ENCODE assay signal across 9 cellular contexts in genomic region chr7:2529161-2530075, GRCh38. TPM values are rescaled to one million over a fixed set of nuclear protein-coding genes. Genes with fewer than 3 reads are reported as not detected.
A peak's percentile ranks its signal among the peaks of the same experiment; 100 is the strongest.
DNase-seq lines count a peak whose midpoint lies in the region; ATAC-seq lines count a peak whose summit lies in the region.
"Had no signal": no experiment of that assay in that cellular context is flagged by ENCODE, and none has a peak within 500 bp of the region (broad histone marks: within the 10 kb centered on the region; RNA-seq: fewer than 3 reads in every experiment).

No MANE protein-coding gene starts in this region.

- peaks cover 34% of the 10 kb centered on the region for H3K36me3 ChIP-seq in CD4-positive, alpha-beta memory T cell (ENCODE audit: insufficient read depth, low read length)

- H3K4me3 Mint-ChIP-seq in CD4-positive, alpha-beta memory T cell = peak overlapping the region; percentile 71 to 91 (median 80)
- H3K4me3 Mint-ChIP-seq in activated naive CD8-positive, alpha-beta T cell treated with anti-CD3 and anti-CD28 coated beads for 36 hours = peak overlapping the region; percentile 61
- peak overlapping the region; percentile 71 to 73 for H3K4me3 Mint-ChIP-seq in stimulated activated naive B cell treated with anti-CD40 and anti-IgM and Interleukin-4, amounts not matched to agents 10 μg/mL and 1 μg/mL and 100 μg/mL, for 72 hours

- intact Hi-C loops in CD4-positive, alpha-beta memory T cell (cut with micrococcal nuclease) = loop anchor here (1.0 kb wide), 3 partner anchors 7 to 26 kb away; partner anchors contain the start of gene BRAT1
- intact Hi-C loops in right cardiac atrium (cut with DNase I) = no loop called here

- CTCF ChIA-PET in CD4-positive, alpha-beta memory T cell (lab: Charles Lee; ENCODE audit: partially characterized antibody) = interaction anchor here (0.7 to 5.2 kb wide), 2 partner anchors 8 to 20 kb away, joined by 3 to 29 read pairs; no protein-coding TSS in a partner anchor

- H3K9me3 ChIP-seq in CD4-positive, alpha-beta memory T cell (ENCODE audit: control insufficient read depth in 1 of 2, low read length in 2 of 2) = no peaks in the 10 kb centered on the region
- no peaks in the 10 kb centered on the region for H3K9me3 ChIP-seq in right cardiac atrium (ENCODE audit: control insufficient read depth, low read length)

- 52% methylated on average over 30 of the region's 30 CpGs for WGBS in right cardiac atrium

- ATAC-seq in right cardiac atrium (peak; percentile 50), HG03378 (IDR thresholded peaks at IDR 0.05; ENCODE audit: unreplicated experiment) (no peak), HG02885 (IDR thresholded peaks at IDR 0.05; ENCODE audit: poor library complexity, unreplicated experiment) (no peak)
- ATAC-seq in stimulated activated naive B cell treated with anti-CD40 and anti-IgM and Interleukin-4, amounts not matched to agents 10 μg/mL and 1 μg/mL and 100 μg/mL, for 72 hours (replicated peaks) = peak; percentile 74 to 75

- no peaks in the 10 kb centered on the region for H3K27me3 ChIP-seq in CD4-positive, alpha-beta memory T cell (ENCODE audit: insufficient read depth, low read length)
- no peaks in the 10 kb centered on the region for H3K27me3 ChIP-seq in right cardiac atrium (ENCODE audit: control insufficient read depth, insufficient read depth)

- H3K4me3 ChIP-seq in CD4-positive, alpha-beta memory T cell (ENCODE audit: low read length in 2 of 2) = peak overlapping the region in 1 of 2 donors; percentile 50
- H3K4me3 ChIP-seq in right cardiac atrium (ENCODE audit: low read length) = no peak overlapping the region

- H3K4me1 Mint-ChIP-seq in CD4-positive, alpha-beta memory T cell = peaks cover 19 to 65% (median 48%) of the 10 kb centered on the region in 4 donors
- H3K4me1 Mint-ChIP-seq in activated naive CD8-positive, alpha-beta T cell treated with anti-CD3 and anti-CD28 coated beads for 36 hours = peaks cover 43% of the 10 kb centered on the region
- H3K4me1 Mint-ChIP-seq in stimulated activated naive B cell treated with anti-CD40 and anti-IgM and Interleukin-4, amounts not matched to agents 10 μg/mL and 1 μg/mL and 100 μg/mL, for 72 hours = peaks cover 59 to 77% of the 10 kb centered on the region in 2 donors

- peak overlapping the region; percentile 84 to 99 (median 93) for H3K27ac Mint-ChIP-seq in CD4-positive, alpha-beta memory T cell
- peak overlapping the region; percentile 91 for H3K27ac Mint-ChIP-seq in activated naive CD8-positive, alpha-beta T cell treated with anti-CD3 and anti-CD28 coated beads for 36 hours
- peak overlapping the region; percentile 95 for H3K27ac Mint-ChIP-seq in stimulated activated naive B cell treated with anti-CD40 and anti-IgM and Interleukin-4, amounts not matched to agents 10 μg/mL and 1 μg/mL and 100 μg/mL, for 72 hours

- DNase-seq in CD4-positive, alpha-beta memory T cell = peak; percentile 41 to 84 (median 54)
- DNase-seq in HCEC 1CT (peak; percentile 58), RKO (ENCODE audit: low spot score) (peak; percentile 27), right cardiac atrium (peak; percentile 75 to 91 (median 89))
- DNase-seq in activated naive CD8-positive, alpha-beta T cell treated with anti-CD3 and anti-CD28 coated beads for 36 hours = peak; percentile 68
- peak; percentile 89 for DNase-seq in stimulated activated naive B cell treated with anti-CD40 and anti-IgM and Interleukin-4, amounts not matched to agents 10 μg/mL and 1 μg/mL and 100 μg/mL, for 72 hours

- no peaks in the 10 kb centered on the region for H3K27me3 Mint-ChIP-seq in CD4-positive, alpha-beta memory T cell
- no peaks in the 10 kb centered on the region for H3K27me3 Mint-ChIP-seq in activated naive CD8-positive, alpha-beta T cell treated with anti-CD3 and anti-CD28 coated beads for 36 hours
- H3K27me3 Mint-ChIP-seq in stimulated activated naive B cell treated with anti-CD40 and anti-IgM and Interleukin-4, amounts not matched to agents 10 μg/mL and 1 μg/mL and 100 μg/mL, for 72 hours = no peaks in the 10 kb centered on the region

- POLR2A ChIA-PET in CD4-positive, alpha-beta memory T cell (lab: Charles Lee; ENCODE audit: partially characterized antibody) = interaction anchor here (0.9 to 15.7 kb wide), 17 partner anchors 10 to 180 kb away, joined by 3 to 511 read pairs (median 6); partner anchors contain the start of genes BRAT1, IQCE and LFNG

- H3K9me3 Mint-ChIP-seq in CD4-positive, alpha-beta memory T cell = no peaks in the 10 kb centered on the region
- no peaks in the 10 kb centered on the region for H3K9me3 Mint-ChIP-seq in activated naive CD8-positive, alpha-beta T cell treated with anti-CD3 and anti-CD28 coated beads for 36 hours
- no peaks in the 10 kb centered on the region for H3K9me3 Mint-ChIP-seq in stimulated activated naive B cell treated with anti-CD40 and anti-IgM and Interleukin-4, amounts not matched to agents 10 μg/mL and 1 μg/mL and 100 μg/mL, for 72 hours

- H3K36me3 Mint-ChIP-seq in CD4-positive, alpha-beta memory T cell = peaks cover 0 to 38% of the 10 kb centered on the region in 2 donors
- no peaks in the 10 kb centered on the region for H3K36me3 Mint-ChIP-seq in activated naive CD8-positive, alpha-beta T cell treated with anti-CD3 and anti-CD28 coated beads for 36 hours
- H3K36me3 Mint-ChIP-seq in stimulated activated naive B cell treated with anti-CD40 and anti-IgM and Interleukin-4, amounts not matched to agents 10 μg/mL and 1 μg/mL and 100 μg/mL, for 72 hours = peaks cover 13 to 19% of the 10 kb centered on the region in 2 donors

- H3K4me1 ChIP-seq in CD4-positive, alpha-beta memory T cell (ENCODE audit: insufficient read depth, low read length) = peaks cover 69% of the 10 kb centered on the region
- H3K4me1 ChIP-seq in right cardiac atrium (ENCODE audit: control insufficient read depth, insufficient read depth, low read length) = peaks cover 2% of the 10 kb centered on the region

- peak overlapping the region; percentile 83 for H3K27ac ChIP-seq in CD4-positive, alpha-beta memory T cell (ENCODE audit: low read depth, low read length)
- H3K27ac ChIP-seq in right cardiac atrium (ENCODE audit: low read length) = peak overlapping the region; percentile 11

RNA-seq across cellular contexts. Expression of gene LFNG, which starts 9.8 kb away (rescaled TPM):
- total RNA-seq in CD4-positive, alpha-beta memory T cell = 100 to 1,000 TPM; 125 to 127 TPM
- polyA plus RNA-seq in CD4-positive, alpha-beta memory T cell = 1 to 10 TPM in 1 of 2 donors, under 1 TPM in 1; 0.09 to 4.1 TPM
- 10 to 100 TPM; 21.0 to 25.8 TPM for total RNA-seq in activated naive CD8-positive, alpha-beta T cell treated with anti-CD3 and anti-CD28 coated beads for 36 hours
- 1 to 10 TPM; 3.6 to 6.6 (median 4.8) TPM for total RNA-seq in right cardiac atrium
- polyA plus RNA-seq in right cardiac atrium = 6.0 TPM

RNA-seq across cellular contexts. Expression of gene BRAT1, which starts 25.9 kb away (rescaled TPM):
- 10 to 100 TPM; 37.0 to 41.4 TPM for total RNA-seq in CD4-positive, alpha-beta memory T cell
- polyA plus RNA-seq in CD4-positive, alpha-beta memory T cell = 10 to 100 TPM; 24.2 to 42.4 TPM
- total RNA-seq in activated naive CD8-positive, alpha-beta T cell treated with anti-CD3 and anti-CD28 coated beads for 36 hours = 10 to 100 TPM; 36.4 to 37.8 TPM
- total RNA-seq in right cardiac atrium = 10 to 100 TPM; 15.4 to 19.0 (median 16.1) TPM
- 16.9 TPM for polyA plus RNA-seq in right cardiac atrium

RNA-seq across cellular contexts. Expression of gene IQCE, which starts 29.4 kb away (rescaled TPM):
- total RNA-seq in CD4-positive, alpha-beta memory T cell = 1 to 10 TPM; 8.2 to 9.4 TPM
- polyA plus RNA-seq in CD4-positive, alpha-beta memory T cell = 1 to 10 TPM in 1 of 2 donors, under 1 TPM in 1; 0.81 to 3.7 TPM
- total RNA-seq in activated naive CD8-positive, alpha-beta T cell treated with anti-CD3 and anti-CD28 coated beads for 36 hours = 1 to 10 TPM; 5.4 to 6.1 TPM
- 10 to 100 TPM; 10.6 to 16.0 (median 15.2) TPM for total RNA-seq in right cardiac atrium
- polyA plus RNA-seq in right cardiac atrium = 7.9 TPM

RNA-seq across cellular contexts. Expression of gene GRIFIN, which starts 53.2 kb away (rescaled TPM):
- total RNA-seq in CD4-positive, alpha-beta memory T cell = not detected
- not detected for polyA plus RNA-seq in CD4-positive, alpha-beta memory T cell
- total RNA-seq in activated naive CD8-positive, alpha-beta T cell treated with anti-CD3 and anti-CD28 coated beads for 36 hours = not detected
- not detected for total RNA-seq in right cardiac atrium
- polyA plus RNA-seq in right cardiac atrium = not detected
- total RNA-seq: subcutaneous adipose tissue had no signal

Comparison
In these comparisons a context has a peak if more than half of its experiments do, and no peak if none do; other contexts are left out.
1. DNase-seq: peak in every context shown above with its lines; median percentile 89 in right cardiac atrium; 89 in stimulated activated naive B cell treated with anti-CD40 and anti-IgM and Interleukin-4, amounts not matched to agents 10 μg/mL and 1 μg/mL and 100 μg/mL, for 72 hours; 68 in activated naive CD8-positive, alpha-beta T cell treated with anti-CD3 and anti-CD28 coated beads for 36 hours; 58 in HCEC 1CT; 54 in CD4-positive, alpha-beta memory T cell; 27 in RKO.
2. ATAC-seq: peak in right cardiac atrium (2 of 2) and stimulated activated naive B cell treated with anti-CD40 and anti-IgM and Interleukin-4, amounts not matched to agents 10 μg/mL and 1 μg/mL and 100 μg/mL, for 72 hours (2 of 2); none in HG03378 (single experiment) and HG02885 (single experiment).
3. RNA of gene LFNG, which starts 9.8 kb away (total RNA-seq): 125 to 127 TPM in CD4-positive, alpha-beta memory T cell; 21.0 to 25.8 TPM in activated naive CD8-positive, alpha-beta T cell treated with anti-CD3 and anti-CD28 coated beads for 36 hours and 3.6 to 6.6 TPM in right cardiac atrium; every median in the first group is over 4 times any median in the second.
4. Peak in every context shown above with its lines, with median percentiles within 50 percentile points of each other: H3K27ac Mint-ChIP-seq and H3K4me3 Mint-ChIP-seq.